Comparison of ENCODE assay signal across 12 cellular contexts in genomic region chr5:85293139-85293785, GRCh38.
DNase-seq lines count a peak whose midpoint lies in the region; ATAC-seq and TF ChIP-seq lines count a peak whose summit lies in the region.
"Had no signal": no experiment of that assay in that cellular context is flagged by ENCODE, and none has a peak within 500 bp of the region (broad histone marks: within the 10 kb centered on the region; RNA-seq: fewer than 3 reads in every experiment).

No MANE protein-coding gene starts in this region.

- ATAC-seq in thoracic aorta (ENCODE audit: insufficient number of reproducible peaks, low FRiP score, low read depth), result peak; percentile 62
- no peak for ATAC-seq in GM19395 (IDR thresholded peaks at IDR 0.05; ENCODE audit: unreplicated experiment)

- no peaks in the 10 kb centered on the region for H3K9me3 ChIP-seq in endocrine pancreas (ENCODE audit: control insufficient read depth, low read length)
- no peaks in the 10 kb centered on the region for H3K9me3 ChIP-seq in liver (ENCODE audit: control insufficient read depth in 4 of 4, low read length in 3 of 4)
- no peaks in the 10 kb centered on the region for H3K9me3 ChIP-seq in thoracic aorta

- peaks cover 4% of the 10 kb centered on the region for H3K4me1 ChIP-seq in endocrine pancreas (ENCODE audit: control insufficient read depth, insufficient read depth, low read length)
- H3K4me1 ChIP-seq in liver (ENCODE audit: control insufficient read depth in 4 of 4, insufficient read depth in 4 of 4, low read length in 3 of 4), result no peaks in the 10 kb centered on the region
- H3K4me1 ChIP-seq in thoracic aorta (ENCODE audit: control insufficient read depth in 1 of 2, low read depth in 2 of 2), result no peaks in the 10 kb centered on the region

- H3K36me3 ChIP-seq in endocrine pancreas (ENCODE audit: control insufficient read depth, insufficient read depth, low read length), result no peaks in the 10 kb centered on the region
- H3K36me3 ChIP-seq in liver (ENCODE audit: control insufficient read depth in 4 of 4, insufficient read depth in 3 of 4, low read depth in 1 of 4, low read length in 3 of 4), result no peaks in the 10 kb centered on the region
- no peaks in the 10 kb centered on the region for H3K36me3 ChIP-seq in thoracic aorta

- DNase-seq in M059J (ENCODE audit: low read depth) (peak; percentile 53), thoracic aorta (ENCODE audit: low spot score) (no peak), HK-2 (ENCODE audit: unreplicated experiment) (no peak)
- DNase-seq in stimulated activated naive CD4-positive, alpha-beta T cell treated with Interleukin-2 at 50 U/mL for 16 hours (lab: John Stamatoyannopoulos, UW), result no peak
- DNase-seq in central memory CD4-positive, alpha-beta T cell, result no peak
- DNase-seq: DMS 273 treated with DMSO at 0.1 percent for 48 hours; MM.1S; stimulated activated CD4-positive, alpha-beta T cell treated with anti-CD3 and anti-CD28 coated beads, Interleukin-12 subunit alpha, Interleukin-12 subunit beta, amount 100 ng/mL, for 4 hours; T1000 had no signal

- H3K27me3 ChIP-seq in endocrine pancreas (ENCODE audit: control insufficient read depth, insufficient read depth, low read length), result no peaks in the 10 kb centered on the region
- no peaks in the 10 kb centered on the region for H3K27me3 ChIP-seq in liver (ENCODE audit: control insufficient read depth in 4 of 4, insufficient read depth in 4 of 4, low read length in 3 of 4)
- no peaks in the 10 kb centered on the region for H3K27me3 ChIP-seq in thoracic aorta (replicated peaks; ENCODE audit: insufficient read depth)

- TF ChIP-seq CTCF in liver (IDR thresholded peaks at IDR 0.05; ENCODE audit: low read depth, low read length, missing input control) (no peak), thoracic aorta (IDR thresholded peaks at IDR 0.05) (no peak)

- peak overlapping the region; percentile 61 to 84 for H3K27ac ChIP-seq in liver (ENCODE audit: low read depth in 1 of 2, low read length in 2 of 2)
- H3K27ac ChIP-seq in thoracic aorta, result no peak overlapping the region

- peak overlapping the region; percentile 51 for H3K9ac ChIP-seq in endocrine pancreas (ENCODE audit: control insufficient read depth, insufficient read depth, low read length)
- H3K9ac ChIP-seq in liver (ENCODE audit: low read depth in 1 of 2, low read length in 2 of 2), result peak overlapping the region in 1 of 2 donors; percentile 85

- TF ChIP-seq RAD21 in liver (IDR thresholded peaks at IDR 0.05), result peak in 1 of 2 donors; percentile 34

- WGBS in liver, result 26% methylated on average over 7 of the region's 7 CpGs

- H3K4me3 ChIP-seq in endocrine pancreas (ENCODE audit: control insufficient read depth, insufficient read depth, low read length) (peak overlapping the region; percentile 97), liver (ENCODE audit: low read depth in 1 of 3, low read length in 3 of 3) (peak overlapping the region; percentile 48 to 68 (median 67)), thoracic aorta (peak overlapping the region; percentile 65)

TF ChIP-seq in liver, 16 proteins besides CTCF, POLR2A, EP300 and RAD21:
- TF ChIP-seq MAX (IDR thresholded peaks at IDR 0.05) (peak; percentile 36), TAF1 (conservative IDR thresholded peaks at IDR 0.05) (peak; percentile 87), EGR1 (IDR thresholded peaks at IDR 0.05; ENCODE audit: low read depth in 2 of 2) (no peak), GABPA (IDR thresholded peaks at IDR 0.05 in 1 of 2, conservative IDR thresholded peaks at IDR 0.05 in 1 of 2) (peak; percentile 6 to 42), ATF3 (IDR thresholded peaks at IDR 0.05) (no peak), ZBTB33 (IDR thresholded peaks at IDR 0.05) (no peak), FOXA1 (IDR thresholded peaks at IDR 0.05) (no peak), NR2F2 (IDR thresholded peaks at IDR 0.05) (peak; percentile 10), YY1 (IDR thresholded peaks at IDR 0.05) (peak; percentile 82), RXRA (IDR thresholded peaks at IDR 0.05) (peak; percentile 15 to 28), SP1 (IDR thresholded peaks at IDR 0.05) (peak; percentile 57), HNF4A (conservative IDR thresholded peaks at IDR 0.05) (peak in 1 of 2 donors; percentile 35)

Comparison
In these comparisons a context has a peak if more than half of its experiments do, and no peak if none do; other contexts are left out.
1. H3K27ac ChIP-seq: peak in liver (2 of 2); none in thoracic aorta (0 of 2).
2. Peak in every context shown above with its lines, with median percentiles within 50 percentile points of each other: H3K4me3 ChIP-seq.